8 cellular contexts compared by ENCODE assay signal in genomic region chr2:65952966-65953365, GRCh38.
"Had no signal": no experiment of that assay in that cellular context is flagged by ENCODE, and none has a peak within 500 bp of the region (broad histone marks: within the 10 kb centered on the region; RNA-seq: fewer than 3 reads in every experiment).

No MANE protein-coding gene starts in this region.

- FAIRE-seq: H1, H54, HTR-8/SVneo, K562 had no signal

- H3K4me2 ChIP-seq: GM23338 had no signal

- DNase-seq: H9, HCEC 1CT, IMR-90 had no signal

- H3K4me3 ChIP-seq: GM23338, K562 had no signal
